30 cellular contexts compared by ENCODE assay signal in genomic region chr6:96184798-96185197, GRCh38.
"Had no signal": no experiment of that assay in that cellular context is flagged by ENCODE, and none has a peak within 500 bp of the region (broad histone marks: within the 10 kb centered on the region; RNA-seq: fewer than 3 reads in every experiment).

No MANE protein-coding gene starts in this region.

- H3K4me1 Mint-ChIP-seq: activated CD4-positive, alpha-beta T cell treated with anti-CD3 and anti-CD28 coated beads for 36 hours; activated CD8-positive, alpha-beta memory T cell treated with anti-CD3 and anti-CD28 coated beads, Interleukin-2, amount 10 ng/mL, durations not matched to agents 7 days and 5 days; activated naive CD4-positive, alpha-beta T cell treated with anti-CD3 and anti-CD28 coated beads, Interleukin-2, amount 50 U/mL, for 24 hours; activated naive CD8-positive, alpha-beta T cell treated with anti-CD3 and anti-CD28 coated beads, Interleukin-2, amount 50 U/mL, for 24 hours; immature natural killer cell; naive B cell; nephron progenitor cell; stimulated activated naive B cell treated with anti-CD40 and anti-IgM and Interleukin-4, amounts not matched to agents 10 μg/mL and 1 μg/mL and 100 μg/mL, for 72 hours; T-helper 17 cell had no signal

- H3K27me3 ChIP-seq: pancreas, sigmoid colon, stomach, thyroid gland, upper lobe of right lung had no signal

- H3K9me3 Mint-ChIP-seq: activated naive CD4-positive, alpha-beta T cell treated with anti-CD3 and anti-CD28 coated beads, Interleukin-2, amount 50 U/mL, for 24 hours; activated T-helper 2 cell treated with anti-CD3 and anti-CD28 coated beads, Interferon-gamma antibody, Interleukin-2, Interleukin-4, amounts not matched to agents 10 μg/mL and 5 μg/mL and 100 μg/mL, durations not matched to agents 14 hours and 24 hours and 36 hours had no signal

- DNase-seq: activated CD4-positive, alpha-beta T cell treated with anti-CD3 and anti-CD28 coated beads for 36 hours; activated CD4-positive, CD25-positive, alpha-beta regulatory T cell; activated CD8-positive, alpha-beta memory T cell treated with anti-CD3 and anti-CD28 coated beads, Interleukin-2, amount 10 ng/mL, durations not matched to agents 7 days and 5 days; activated CD8-positive, alpha-beta T cell treated with anti-CD3 and anti-CD28 coated beads, Interleukin-2, amount 10 ng/mL, durations not matched to agents 7 days and 5 days; activated naive CD8-positive, alpha-beta T cell treated with anti-CD3 and anti-CD28 coated beads, Interleukin-2, amount 50 U/mL, for 24 hours; activated T-cell treated with anti-CD3 and anti-CD28 coated beads, Interleukin-2, amount 50 U/mL, for 48 hours; amygdala; caudate nucleus; heart right ventricle; immature natural killer cell; kidney; left colon; mammary epithelial cell; naive B cell; nephron progenitor cell; pancreas; retina; sigmoid colon; small intestine; stimulated activated CD4-positive, alpha-beta T cell treated with anti-CD3 and anti-CD28 coated beads, Interleukin-1b, Interleukin-23, amount 100 ng/mL, for 48 hours; stimulated activated naive B cell treated with anti-CD40 and anti-IgM and Interleukin-4, amounts not matched to agents 10 μg/mL and 1 μg/mL and 100 μg/mL, for 72 hours; stomach; T-helper 17 cell; T1000; thyroid gland; upper lobe of right lung had no signal

- ATAC-seq: activated CD4-positive, alpha-beta T cell treated with anti-CD3 and anti-CD28 coated beads for 36 hours; activated CD8-positive, alpha-beta memory T cell treated with anti-CD3 and anti-CD28 coated beads, Interleukin-2, amount 10 ng/mL, durations not matched to agents 7 days and 5 days; activated CD8-positive, alpha-beta T cell treated with anti-CD3 and anti-CD28 coated beads, Interleukin-2, amount 10 ng/mL, durations not matched to agents 7 days and 5 days; activated naive CD8-positive, alpha-beta T cell treated with anti-CD3 and anti-CD28 coated beads, Interleukin-2, amount 50 U/mL, for 24 hours; heart right ventricle; left colon; pancreas; stimulated activated naive B cell treated with anti-CD40 and anti-IgM and Interleukin-4, amounts not matched to agents 10 μg/mL and 1 μg/mL and 100 μg/mL, for 72 hours; T-helper 17 cell; upper lobe of right lung had no signal

- H3K27ac Mint-ChIP-seq: activated CD4-positive, alpha-beta T cell treated with anti-CD3 and anti-CD28 coated beads for 36 hours; activated CD8-positive, alpha-beta memory T cell treated with anti-CD3 and anti-CD28 coated beads, Interleukin-2, amount 10 ng/mL, durations not matched to agents 7 days and 5 days; activated CD8-positive, alpha-beta T cell treated with anti-CD3 and anti-CD28 coated beads, Interleukin-2, amount 10 ng/mL, durations not matched to agents 7 days and 5 days; activated naive CD4-positive, alpha-beta T cell treated with anti-CD3 and anti-CD28 coated beads, Interleukin-2, amount 50 U/mL, for 24 hours; activated naive CD8-positive, alpha-beta T cell treated with anti-CD3 and anti-CD28 coated beads, Interleukin-2, amount 50 U/mL, for 24 hours; activated T-helper 2 cell treated with anti-CD3 and anti-CD28 coated beads, Interferon-gamma antibody, Interleukin-2, Interleukin-4, amounts not matched to agents 10 μg/mL and 5 μg/mL and 100 μg/mL, durations not matched to agents 14 hours and 24 hours and 36 hours; immature natural killer cell; mesothelial cell of epicardium; nephron progenitor cell; stimulated activated naive B cell treated with anti-CD40 and anti-IgM and Interleukin-4, amounts not matched to agents 10 μg/mL and 1 μg/mL and 100 μg/mL, for 72 hours; T-helper 17 cell had no signal

- H3K9me3 ChIP-seq: heart right ventricle, pancreas, prostate gland, sigmoid colon, stomach, thyroid gland, upper lobe of right lung had no signal

- H3K27me3 Mint-ChIP-seq: activated CD8-positive, alpha-beta memory T cell treated with anti-CD3 and anti-CD28 coated beads, Interleukin-2, amount 10 ng/mL, durations not matched to agents 7 days and 5 days; activated naive CD4-positive, alpha-beta T cell treated with anti-CD3 and anti-CD28 coated beads, Interleukin-2, amount 50 U/mL, for 24 hours; stimulated activated naive B cell treated with anti-CD40 and anti-IgM and Interleukin-4, amounts not matched to agents 10 μg/mL and 1 μg/mL and 100 μg/mL, for 72 hours; T-helper 17 cell had no signal

- H3K36me3 ChIP-seq: heart right ventricle, pancreas, prostate gland, sigmoid colon, stomach, thyroid gland, upper lobe of right lung had no signal

- H3K4me3 Mint-ChIP-seq: activated CD4-positive, alpha-beta T cell treated with anti-CD3 and anti-CD28 coated beads for 36 hours; activated CD8-positive, alpha-beta memory T cell treated with anti-CD3 and anti-CD28 coated beads, Interleukin-2, amount 10 ng/mL, durations not matched to agents 7 days and 5 days; activated CD8-positive, alpha-beta T cell treated with anti-CD3 and anti-CD28 coated beads, Interleukin-2, amount 10 ng/mL, durations not matched to agents 7 days and 5 days; activated naive CD4-positive, alpha-beta T cell treated with anti-CD3 and anti-CD28 coated beads, Interleukin-2, amount 50 U/mL, for 24 hours; activated naive CD8-positive, alpha-beta T cell treated with anti-CD3 and anti-CD28 coated beads, Interleukin-2, amount 50 U/mL, for 24 hours; immature natural killer cell; mesothelial cell of epicardium; naive B cell; nephron progenitor cell; stimulated activated naive B cell treated with anti-CD40 and anti-IgM and Interleukin-4, amounts not matched to agents 10 μg/mL and 1 μg/mL and 100 μg/mL, for 72 hours; T-helper 17 cell had no signal

- H3K36me3 Mint-ChIP-seq: activated CD8-positive, alpha-beta memory T cell treated with anti-CD3 and anti-CD28 coated beads, Interleukin-2, amount 10 ng/mL, durations not matched to agents 7 days and 5 days; activated naive CD4-positive, alpha-beta T cell treated with anti-CD3 and anti-CD28 coated beads, Interleukin-2, amount 50 U/mL, for 24 hours; immature natural killer cell; naive B cell; stimulated activated naive B cell treated with anti-CD40 and anti-IgM and Interleukin-4, amounts not matched to agents 10 μg/mL and 1 μg/mL and 100 μg/mL, for 72 hours had no signal

- H3K4me3 ChIP-seq: heart right ventricle, pancreas, prostate gland, sigmoid colon, stomach, thyroid gland, upper lobe of right lung had no signal

- H3K27ac ChIP-seq: heart right ventricle, pancreas, prostate gland, sigmoid colon, stomach, thyroid gland, upper lobe of right lung had no signal

- H3K4me1 ChIP-seq: heart right ventricle, prostate gland, sigmoid colon, thyroid gland, upper lobe of right lung had no signal
